ENCODE assay signal across 1 cellular context in genomic region chr2:217857624-217858506, GRCh38.
TF ChIP-seq lines count a peak whose summit lies in the region.

No MANE protein-coding gene starts in this region.

TF ChIP-seq in GM23338, 12 proteins besides CTCF, POLR2A, EP300 and RAD21 (continued from another document):
- TF ChIP-seq REST (IDR thresholded peaks at IDR 0.05; ENCODE audit: unreplicated experiment) (no peak), JUNB (IDR thresholded peaks at IDR 0.05; ENCODE audit: unreplicated experiment) (no peak), STAT1 (IDR thresholded peaks at IDR 0.05; ENCODE audit: unreplicated experiment) (no peak)
